ENCODE assay signal across 19 cellular contexts in genomic region chr12:124083708-124084107, GRCh38.
DNase-seq lines count a peak whose midpoint lies in the region; ATAC-seq and TF ChIP-seq lines count a peak whose summit lies in the region.
"Had no signal": no experiment of that assay in that cellular context is flagged by ENCODE, and none has a peak within 500 bp of the region (broad histone marks: within the 10 kb centered on the region; RNA-seq: fewer than 3 reads in every experiment).

No MANE protein-coding gene starts in this region.

- no peaks in the 10 kb centered on the region for H3K9me3 ChIP-seq in spleen
- H3K9me3 ChIP-seq: Caco-2 had no signal

- no peak overlapping the region for H3K4me3 ChIP-seq in spleen
- H3K4me3 ChIP-seq: BLaER1, GM23248 had no signal

- H3K27me3 ChIP-seq in spleen (replicated peaks in 1 of 7), result peaks cover 0 to 6% (median 0%) of the 10 kb centered on the region in 7 donors
- H3K27me3 ChIP-seq: BLaER1 had no signal

- H3K4me1 ChIP-seq in spleen, result no peaks in the 10 kb centered on the region
- H3K4me1 ChIP-seq: Caco-2 had no signal

- H3K27me3 Mint-ChIP-seq in glutamatergic neuron (ENCODE audit: unreplicated experiment), result peaks cover 17% of the 10 kb centered on the region
- H3K27me3 Mint-ChIP-seq: B cell; CD4-positive, CD25-positive, alpha-beta regulatory T cell had no signal

- no peaks in the 10 kb centered on the region for H3K36me3 Mint-ChIP-seq in glutamatergic neuron (ENCODE audit: unreplicated experiment)
- H3K36me3 Mint-ChIP-seq: CD4-positive, CD25-positive, alpha-beta regulatory T cell; CD8-positive, alpha-beta T cell had no signal

- DNase-seq in DMS 273 (lab: John Stamatoyannopoulos, UW; ENCODE audit: unreplicated experiment) (peak; percentile 48), DMS 273 treated with DMSO at 0.1 percent for 48 hours (lab: John Stamatoyannopoulos, UW) (no peak), glutamatergic neuron (no peak), posterior vena cava (ENCODE audit: low spot score) (peak; percentile 7), spleen (no peak)
- DNase-seq: Caco-2; CD4-positive, CD25-positive, alpha-beta regulatory T cell; CD8-positive, alpha-beta T cell; DMS53; DMS79 treated with DMSO at 0.1 percent for 48 hours; GF-D8; GM23248; H7; HCEC 1CT had no signal

- H3K27ac ChIP-seq in spleen, result no peak overlapping the region
- H3K27ac ChIP-seq: 22Rv1, BLaER1, C4-2B, GM23248 had no signal

- peaks cover 28% of the 10 kb centered on the region for H3K9me3 Mint-ChIP-seq in glutamatergic neuron (ENCODE audit: unreplicated experiment)
- H3K9me3 Mint-ChIP-seq: CD8-positive, alpha-beta T cell had no signal

- TF ChIP-seq CTCF in glutamatergic neuron (IDR thresholded peaks at IDR 0.05; ENCODE audit: partially characterized antibody, unreplicated experiment), result no peak
- no peak for TF ChIP-seq CTCF in spleen (IDR thresholded peaks at IDR 0.05 in 8 of 11, conservative IDR thresholded peaks at IDR 0.05 in 3 of 11)

- no peaks in the 10 kb centered on the region for H3K36me3 ChIP-seq in spleen
- H3K36me3 ChIP-seq: BLaER1 had no signal

- TF ChIP-seq POLR2A in spleen (IDR thresholded peaks at IDR 0.05), result no peak

- intact Hi-C loops in posterior vena cava (cut with DNase I) (no loop called here), spleen (cut with DNase I; ENCODE audit: low total_unique reads) (no loop called here)

- H3K4me1 Mint-ChIP-seq in glutamatergic neuron (ENCODE audit: low read depth, unreplicated experiment), result peaks cover 53% of the 10 kb centered on the region
- H3K4me1 Mint-ChIP-seq: B cell; CD4-positive, CD25-positive, alpha-beta regulatory T cell had no signal

- H3K27ac Mint-ChIP-seq in glutamatergic neuron (ENCODE audit: unreplicated experiment), result peak overlapping the region; percentile 96
- H3K27ac Mint-ChIP-seq: B cell; CD4-positive, CD25-positive, alpha-beta regulatory T cell; CD8-positive, alpha-beta T cell had no signal

- 85 to 91% (median 89%) methylated on average over 11 of the region's 11 CpGs for WGBS in spleen, 5 donors

- peak overlapping the region; percentile 26 for H3K4me3 Mint-ChIP-seq in glutamatergic neuron (ENCODE audit: unreplicated experiment)
- H3K4me3 Mint-ChIP-seq: B cell; CD4-positive, CD25-positive, alpha-beta regulatory T cell; CD8-positive, alpha-beta T cell had no signal

- no peak for ATAC-seq in GM21717 (IDR thresholded peaks at IDR 0.05; ENCODE audit: unreplicated experiment)
- ATAC-seq: CD8-positive, alpha-beta T cell had no signal

Comparison
In these comparisons a context has a peak if more than half of its experiments do, and no peak if none do; other contexts are left out.
1. DNase-seq: peak in DMS 273 (single experiment) and posterior vena cava (single experiment); none in DMS 273 treated with DMSO at 0.1 percent for 48 hours (single experiment), glutamatergic neuron (single experiment) and spleen (single experiment).